15 cellular contexts compared by ENCODE assay signal in the genomic region with DNA sequence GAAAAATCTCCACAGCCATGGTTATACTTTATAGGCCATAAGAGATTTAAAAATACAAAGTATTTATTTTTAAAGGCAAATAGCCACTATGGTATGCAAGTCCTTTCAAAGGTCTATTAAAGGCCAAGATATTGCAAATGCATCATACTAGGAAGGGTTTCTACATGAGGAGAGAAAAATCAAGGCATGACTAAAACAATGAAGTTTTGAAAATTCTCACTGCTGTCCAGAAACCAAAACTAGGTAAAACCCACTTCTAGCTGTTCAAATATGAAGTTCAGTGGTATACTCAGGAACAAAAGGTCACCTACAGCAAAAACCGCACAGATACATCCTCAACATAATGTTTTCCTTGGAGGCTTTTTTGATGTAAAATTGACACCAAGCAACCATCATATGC.
DNase-seq lines count a peak whose midpoint lies in the region; ATAC-seq and TF ChIP-seq lines count a peak whose summit lies in the region.
"Had no signal": no experiment of that assay in that cellular context is flagged by ENCODE, and none has a peak within 500 bp of the region (broad histone marks: within the 10 kb centered on the region; RNA-seq: fewer than 3 reads in every experiment).

No MANE protein-coding gene starts in this region.

- no peak overlapping the region for H3K4me3 ChIP-seq in AG04449 (ENCODE audit: low read depth, low read length)
- H3K4me3 ChIP-seq in choroid plexus epithelial cell (ENCODE audit: low read depth, low read length) = no peak overlapping the region
- H3K4me3 ChIP-seq: esophagus squamous epithelium had no signal

- POLR2A ChIA-PET in AG04449 (lab: Yijun Ruan, JAX) = no interaction called here

- peak; percentile 42 for ATAC-seq in GM18498 (IDR thresholded peaks at IDR 0.05; ENCODE audit: unreplicated experiment)
- ATAC-seq in HG02885 (IDR thresholded peaks at IDR 0.05; ENCODE audit: poor library complexity, unreplicated experiment) = peak; percentile 61
- ATAC-seq: WTC11 had no signal

- CTCF ChIA-PET in AG04449 (lab: Yijun Ruan, JAX) = no interaction called here

- DNase-seq in AG04449 (ENCODE audit: low read depth, low spot score) (peak; percentile 7), choroid plexus epithelial cell (ENCODE audit: low read depth) (peak; percentile 92), posterior cingulate gyrus (no peak), SKM-1 treated with dmso at 0.1 percent for 144 hours (lab: John Stamatoyannopoulos, UW; ENCODE audit: unreplicated experiment) (no peak), OCI-M1 (lab: John Stamatoyannopoulos, UW) (no peak), DMS153 treated with DMSO at 0.1 percent for 48 hours (lab: John Stamatoyannopoulos, UW; ENCODE audit: unreplicated experiment) (no peak)
- DNase-seq: Calu3, esophagus squamous epithelium, GF-D8, kidney glomerular epithelial cell, NCI-H1092 treated with DMSO at 0.1 percent for 48 hours, NCI-H82 had no signal

- intact Hi-C loops in posterior cingulate gyrus (cut with DNase I) = no loop called here

- TF ChIP-seq CTCF in AG04449 (IDR thresholded peaks at IDR 0.05; ENCODE audit: insufficient read depth, low read length, missing control alignments) (no peak), choroid plexus epithelial cell (conservative IDR thresholded peaks at IDR 0.05; ENCODE audit: low read depth, low read length) (no peak)

Comparison
In these comparisons a context has a peak if more than half of its experiments do, and no peak if none do; other contexts are left out.
1. DNase-seq: peak in AG04449 (single experiment) and choroid plexus epithelial cell (single experiment); none in posterior cingulate gyrus (0 of 10), SKM-1 treated with dmso at 0.1 percent for 144 hours (single experiment), OCI-M1 (single experiment) and DMS153 treated with DMSO at 0.1 percent for 48 hours (single experiment).